8 cellular contexts compared by ENCODE assay signal in the genomic region with DNA sequence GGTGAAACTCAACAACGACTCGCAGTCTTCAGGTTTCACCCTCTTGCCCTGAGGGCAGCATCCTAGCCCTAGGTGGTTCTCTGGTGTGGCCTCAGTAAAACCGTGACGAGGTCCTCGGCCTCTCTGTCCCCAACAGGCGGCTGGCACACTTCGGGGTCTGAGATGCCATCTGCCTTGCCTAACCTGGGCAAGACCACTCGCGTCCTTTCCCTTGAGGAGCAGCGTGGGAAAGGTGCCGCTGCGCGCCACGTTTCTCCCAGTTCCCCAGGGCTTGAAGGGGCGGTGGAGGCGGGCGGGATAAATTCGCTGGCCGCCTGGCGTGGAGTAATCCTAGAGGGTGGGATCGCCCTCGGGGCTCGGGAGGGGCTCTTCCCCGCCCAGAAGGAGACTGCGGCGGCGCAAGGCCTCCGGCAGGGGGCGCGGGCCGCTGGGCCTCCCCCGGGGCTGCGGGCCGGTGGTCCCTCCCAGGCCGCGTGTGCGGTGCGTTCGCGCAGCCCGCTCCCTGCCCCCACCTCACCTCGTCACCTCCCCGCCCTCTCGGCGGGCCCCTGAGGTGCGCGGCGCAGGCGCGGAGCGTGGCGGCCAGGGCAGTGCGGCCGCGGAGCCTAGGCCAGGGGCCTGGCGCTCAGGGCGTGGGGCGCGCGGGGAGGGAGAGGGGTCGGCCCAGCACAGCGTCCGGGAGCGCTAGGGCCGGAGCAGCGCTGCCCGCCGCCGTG. TPM values are rescaled to one million over a fixed set of nuclear protein-coding genes. Genes with fewer than 3 reads are reported as not detected.
DNase-seq lines count a peak whose midpoint lies in the region; ATAC-seq and TF ChIP-seq lines count a peak whose summit lies in the region.

A gene with protein sequence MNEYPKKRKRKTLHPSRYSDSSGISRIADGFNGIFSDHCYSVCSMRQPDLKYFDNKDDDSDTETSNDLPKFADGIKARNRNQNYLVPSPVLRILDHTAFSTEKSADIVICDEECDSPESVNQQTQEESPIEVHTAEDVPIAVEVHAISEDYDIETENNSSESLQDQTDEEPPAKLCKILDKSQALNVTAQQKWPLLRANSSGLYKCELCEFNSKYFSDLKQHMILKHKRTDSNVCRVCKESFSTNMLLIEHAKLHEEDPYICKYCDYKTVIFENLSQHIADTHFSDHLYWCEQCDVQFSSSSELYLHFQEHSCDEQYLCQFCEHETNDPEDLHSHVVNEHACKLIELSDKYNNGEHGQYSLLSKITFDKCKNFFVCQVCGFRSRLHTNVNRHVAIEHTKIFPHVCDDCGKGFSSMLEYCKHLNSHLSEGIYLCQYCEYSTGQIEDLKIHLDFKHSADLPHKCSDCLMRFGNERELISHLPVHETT (plus strand): TSS at position 551 of the 716 bp plus-strand sequence. CDS start 5,263 bp downstream, outside the sequence.

- H3K9ac ChIP-seq in endodermal cell (ENCODE audit: extremely low read depth, low read length, poor library complexity, severe bottlenecking), result peak within 1 kb of the TSS; percentile 93

- H3K27me3 Mint-ChIP-seq in endodermal cell (ENCODE audit: insufficient read depth) (peaks cover 1% of the 10 kb centered on the region), mesothelial cell of epicardium (ENCODE audit: low read depth) (no peaks in the 10 kb centered on the region)

- DNase-seq in COR-L47 (lab: John Stamatoyannopoulos, UW) (peak; percentile 91), HPDE6-E6E7 (ENCODE audit: extremely low spot score) (peak; percentile 66), NOMO-1 (lab: John Stamatoyannopoulos, UW; ENCODE audit: unreplicated experiment in 2 of 2) (peak; percentile 78 to 91), endodermal cell (peak; percentile 94), mesothelial cell of epicardium (ENCODE audit: low spot score in 2 of 2, unreplicated experiment in 2 of 2) (peak; percentile 84 to 91)
- peak; percentile 54 to 77 (median 69) for DNase-seq in activated CD8-positive, alpha-beta memory T cell treated with anti-CD3 and anti-CD28 coated beads for 48 hours (ENCODE audit: low read depth in 2 of 3, low spot score in 2 of 3)
- DNase-seq in stimulated activated CD8-positive, alpha-beta memory T cell treated with anti-CD3 and anti-CD28 coated beads, Interleukin-15, amount 100 ng/mL, for 48 hours (ENCODE audit: low read depth in 2 of 2), result peak; percentile 77 to 81

- peaks cover 16% of the 10 kb centered on the region for H3K36me3 Mint-ChIP-seq in endodermal cell (ENCODE audit: low read depth)
- H3K36me3 Mint-ChIP-seq in mesothelial cell of epicardium, result peaks cover 7% of the 10 kb centered on the region

- H3K36me3 ChIP-seq in endodermal cell (ENCODE audit: control insufficient read depth, insufficient read depth, low read length), result peaks cover 26% of the 10 kb centered on the region

- no peaks in the 10 kb centered on the region for H3K27me3 ChIP-seq in endodermal cell (ENCODE audit: control insufficient read depth, insufficient read depth, low read length, poor library complexity, severe bottlenecking)

- peak within 1 kb of the TSS; percentile 93 for H3K27ac Mint-ChIP-seq in endodermal cell
- peak within 1 kb of the TSS; percentile 92 for H3K27ac Mint-ChIP-seq in mesothelial cell of epicardium

- H3K9me3 Mint-ChIP-seq in endodermal cell (no peaks in the 10 kb centered on the region), mesothelial cell of epicardium (no peaks in the 10 kb centered on the region)

- ATAC-seq in GM19467 (IDR thresholded peaks at IDR 0.05; ENCODE audit: unreplicated experiment), result peak; percentile 74

- peak within 1 kb of the TSS; percentile 55 for H3K27ac ChIP-seq in endodermal cell (ENCODE audit: low read depth, low read length)

- H3K9me3 ChIP-seq in endodermal cell (ENCODE audit: control insufficient read depth, low read length), result no peaks in the 10 kb centered on the region

- 1% methylated on average over 13 to 69 of the region's 69 CpGs for WGBS in endodermal cell (ENCODE audit: insufficient coverage in 1 of 2, insufficient read length in 1 of 2), 2 experiments

- no peaks in the 10 kb centered on the region for H3K4me1 ChIP-seq in endodermal cell (ENCODE audit: control insufficient read depth, insufficient read depth, low read length)

- H3K4me3 ChIP-seq in endodermal cell (ENCODE audit: low read length), result peak within 1 kb of the TSS; percentile 97

- peak within 1 kb of the TSS; percentile 84 for H3K4me3 Mint-ChIP-seq in endodermal cell
- peak within 1 kb of the TSS; percentile 90 for H3K4me3 Mint-ChIP-seq in mesothelial cell of epicardium

- peak; percentile 98 for TF ChIP-seq CTCF in endodermal cell (conservative IDR thresholded peaks at IDR 0.05)
- peak; percentile 84 for TF ChIP-seq CTCF in mesothelial cell of epicardium (IDR thresholded peaks at IDR 0.05; ENCODE audit: unreplicated experiment)

- H3K4me1 Mint-ChIP-seq in endodermal cell (peaks cover 17% of the 10 kb centered on the region), mesothelial cell of epicardium (peaks cover 27% of the 10 kb centered on the region)

RNA-seq across cellular contexts. Expression of the gene that starts here (rescaled TPM):
- total RNA-seq in endodermal cell, result 10 to 100 TPM; 41.1 to 42.0 TPM
- 43.7 TPM for polyA plus RNA-seq in endodermal cell (2013, experiment 1 of 2)
- 39.5 TPM for polyA plus RNA-seq in endodermal cell (2013, experiment 2 of 2)
- 38.8 to 40.6 TPM (median 40.2 TPM) in 3 replicates for total RNA-seq in mesothelial cell of epicardium

Comparison
In these comparisons a context has a peak if more than half of its experiments do, and no peak if none do; other contexts are left out.
1. Peak in every context shown above with its lines: DNase-seq, ATAC-seq, H3K4me3 ChIP-seq and H3K27ac ChIP-seq.